2 cellular contexts compared by ENCODE assay signal in genomic region chr2:143545643-143546275, GRCh38.
TF ChIP-seq lines count a peak whose summit lies in the region.

No MANE protein-coding gene starts in this region.

TF ChIP-seq in H1, 55 proteins besides CTCF, POLR2A, EP300 and RAD21:
- TF ChIP-seq GTF2F1 (IDR thresholded peaks at IDR 0.05; ENCODE audit: borderline replicate concordance, low read depth, low read length), result no peak
- TF ChIP-seq SP4 (IDR thresholded peaks at IDR 0.05; ENCODE audit: low read length), result no peak
- no peak for TF ChIP-seq BCL11A (IDR thresholded peaks at IDR 0.05; ENCODE audit: low read depth in 2 of 2, low read length in 2 of 2)
- TF ChIP-seq HDAC6 (IDR thresholded peaks at IDR 0.05; ENCODE audit: low read depth, low read length), result no peak
- no peak for TF ChIP-seq CHD2 (IDR thresholded peaks at IDR 0.05; ENCODE audit: low read length)
- no peak for TF ChIP-seq TEAD4 (IDR thresholded peaks at IDR 0.05; ENCODE audit: low read depth, low read length)
- no peak for TF ChIP-seq RFX5 (IDR thresholded peaks at IDR 0.05; ENCODE audit: borderline replicate concordance, low read depth, low read length)
- TF ChIP-seq EGR1 (IDR thresholded peaks at IDR 0.05; ENCODE audit: borderline replicate concordance, low read depth, low read length), result no peak
- no peak for TF ChIP-seq RBBP5 (IDR thresholded peaks at IDR 0.05; ENCODE audit: borderline replicate concordance, low read depth, low read length)
- no peak for TF ChIP-seq TBP (IDR thresholded peaks at IDR 0.05; ENCODE audit: low read depth, low read length)

TF ChIP-seq in GM12891, 5 proteins besides CTCF, POLR2A, EP300 and RAD21 (continued from another document):
- TF ChIP-seq SPI1 (IDR thresholded peaks at IDR 0.05; ENCODE audit: low read depth, low read length) (no peak), PAX5 (IDR thresholded peaks at IDR 0.05; ENCODE audit: insufficient read depth, low read length, severe bottlenecking) (no peak), POU2F2 (IDR thresholded peaks at IDR 0.05; ENCODE audit: low read depth, low read length) (no peak), POLR2AphosphoS5 (IDR thresholded peaks at IDR 0.05; ENCODE audit: low read depth, low read length) (no peak)
